ENCODE assay signal across 8 cellular contexts in genomic region chr17:39636927-39637736, GRCh38. TPM values are rescaled to one million over a fixed set of nuclear protein-coding genes. Genes with fewer than 3 reads are reported as not detected.
DNase-seq lines count a peak whose midpoint lies in the region; ATAC-seq and TF ChIP-seq lines count a peak whose summit lies in the region.

Gene STARD3, plus strand, starts transcription at chr17:39637144. Its CDS starts 16,388 bp downstream, at chr17:39653532.

- H3K36me3 Mint-ChIP-seq in activated T-cell treated with anti-CD3 and anti-CD28 coated beads, Interleukin-2, amount 50 U/mL, for 24 hours (ENCODE audit: low read depth), result peaks cover 15% of the 10 kb centered on the region

- H3K9ac ChIP-seq in IMR-90 (ENCODE audit: low read depth, low read length) (peak within 1 kb of the TSS; percentile 92), muscle layer of colon (ENCODE audit: low read length) (peak within 1 kb of the TSS; percentile 89)

- DNase-seq in Caki2 (ENCODE audit: low read depth) (peak; percentile 79), IMR-90 (peak; percentile 82), PC-9 (peak; percentile 74 to 82)
- DNase-seq in activated T-cell treated with anti-CD3 and anti-CD28 coated beads, Interleukin-2, amount 50 U/mL, for 24 hours, result peak; percentile 94
- peak; percentile 95 for DNase-seq in stimulated activated CD8-positive, alpha-beta memory T cell treated with anti-CD3 and anti-CD28 coated beads, Interleukin-4, amount 100 ng/mL, for 48 hours

- H3K27ac Mint-ChIP-seq in activated T-cell treated with anti-CD3 and anti-CD28 coated beads, Interleukin-2, amount 50 U/mL, for 24 hours, result peak within 1 kb of the TSS; percentile 87

- peaks cover 26% of the 10 kb centered on the region for H3K9me1 ChIP-seq in IMR-90 (ENCODE audit: insufficient read depth, low read length)

- H3K4me1 Mint-ChIP-seq in activated T-cell treated with anti-CD3 and anti-CD28 coated beads, Interleukin-2, amount 50 U/mL, for 24 hours (ENCODE audit: low read depth), result peaks cover 52% of the 10 kb centered on the region

- peak within 1 kb of the TSS; percentile 71 for H3K56ac ChIP-seq in IMR-90 (ENCODE audit: extremely low read depth, insufficient read depth, low read length)

- H3K27ac ChIP-seq in IMR-90 (ENCODE audit: insufficient read depth, low read length) (peak within 1 kb of the TSS; percentile 87), PC-9 (peak within 1 kb of the TSS; percentile 64), esophagus (ENCODE audit: low read depth in 2 of 2, low read length in 1 of 2) (peak within 1 kb of the TSS; percentile 78 to 93), muscle layer of colon (ENCODE audit: low read depth, low read length) (peak within 1 kb of the TSS; percentile 89)

- H3K36me3 ChIP-seq in IMR-90 (ENCODE audit: control insufficient read depth, insufficient read depth, low read length), result no peaks in the 10 kb centered on the region
- H3K36me3 ChIP-seq in PC-9 (ENCODE audit: low read depth), result no peaks in the 10 kb centered on the region
- no peaks in the 10 kb centered on the region for H3K36me3 ChIP-seq in esophagus (ENCODE audit: control insufficient read depth in 2 of 2, insufficient read depth in 2 of 2, low read length in 1 of 2)
- H3K36me3 ChIP-seq in muscle layer of colon (ENCODE audit: insufficient read depth, low read length), result no peaks in the 10 kb centered on the region

- dilution Hi-C loops in IMR-90 (cut with HindIII; ENCODE audit: low sequenced_read_pairs, unreplicated experiment), result no loop called here

- H3K4me3 Mint-ChIP-seq in activated T-cell treated with anti-CD3 and anti-CD28 coated beads, Interleukin-2, amount 50 U/mL, for 24 hours, result peak within 1 kb of the TSS; percentile 87

- H3K14ac ChIP-seq in IMR-90 (replicated peaks; ENCODE audit: low read depth, low read length), result peak within 1 kb of the TSS; percentile 94

- H4K20me1 ChIP-seq in IMR-90 (ENCODE audit: insufficient read depth, low read length) (peaks cover 20% of the 10 kb centered on the region; the same call in 1 of the 2 replicates), PC-9 (ENCODE audit: insufficient read depth) (no peaks in the 10 kb centered on the region; the same call in 1 of the 2 replicates)

- peak within 1 kb of the TSS; percentile 91 to 100 for H4K8ac ChIP-seq in IMR-90 (ENCODE audit: low read depth in 2 of 2, low read length in 2 of 2)

- CTCF ChIA-PET in IMR-90 (lab: Yijun Ruan, JAX), result interaction anchor here (2.9 kb wide), 1 partner anchor 15 kb away, joined by 11 read pairs; no protein-coding TSS in a partner anchor
- CTCF ChIA-PET in PC-9 (lab: Charles Lee), result no interaction called here

- H3K4me2 ChIP-seq in IMR-90 (ENCODE audit: low read depth, low read length), result peak within 1 kb of the TSS; percentile 100
- peak within 1 kb of the TSS; percentile 100 for H3K4me2 ChIP-seq in PC-9

- no peak; the same call in 1 of the 2 replicates for TF ChIP-seq POLR2A in IMR-90 (IDR thresholded peaks at IDR 0.05; ENCODE audit: low read depth, low read length)

- H4K5ac ChIP-seq in IMR-90 (ENCODE audit: low read depth, low read length), result peak within 1 kb of the TSS; percentile 99

- no peaks in the 10 kb centered on the region; the same call in 1 of the 2 replicates for H3F3A ChIP-seq in PC-9 (ENCODE audit: insufficient read depth, low read depth)

- H3K27me3 ChIP-seq in IMR-90 (ENCODE audit: control insufficient read depth, insufficient read depth, low read length) (peaks cover 9% of the 10 kb centered on the region), PC-9 (ENCODE audit: insufficient read depth, low read depth) (no peaks in the 10 kb centered on the region), esophagus (ENCODE audit: control insufficient read depth in 1 of 2, insufficient read depth in 2 of 2, low read length in 2 of 2) (no peaks in the 10 kb centered on the region), muscle layer of colon (ENCODE audit: control insufficient read depth in 1 of 2, insufficient read depth in 2 of 2, low read length in 2 of 2) (no peaks in the 10 kb centered on the region)

- intact Hi-C loops in IMR-90 (cut with micrococcal nuclease) (no loop called here), PC-9 (cut with micrococcal nuclease; ENCODE audit: unreplicated experiment) (no loop called here)

- H2AFZ ChIP-seq in IMR-90 (replicated peaks; ENCODE audit: low read length, poor library complexity) (peak within 1 kb of the TSS; percentile 98), PC-9 (peak within 1 kb of the TSS; percentile 92)

- peak within 1 kb of the TSS; percentile 79 for H3K23ac ChIP-seq in IMR-90 (ENCODE audit: low read depth, low read length)

- no peaks in the 10 kb centered on the region for H3K9me3 Mint-ChIP-seq in activated T-cell treated with anti-CD3 and anti-CD28 coated beads, Interleukin-2, amount 50 U/mL, for 24 hours

- H3K27me3 Mint-ChIP-seq in activated T-cell treated with anti-CD3 and anti-CD28 coated beads, Interleukin-2, amount 50 U/mL, for 24 hours, result no peaks in the 10 kb centered on the region

- H3K9me2 ChIP-seq in PC-9 (ENCODE audit: insufficient read depth), result no peaks in the 10 kb centered on the region

- H3K9me3 ChIP-seq in IMR-90 (ENCODE audit: control insufficient read depth, insufficient read depth, low read length) (no peaks in the 10 kb centered on the region), PC-9 (ENCODE audit: insufficient read depth, low read depth) (no peaks in the 10 kb centered on the region), esophagus (ENCODE audit: control insufficient read depth in 2 of 2, insufficient read depth in 1 of 2, low read depth in 1 of 2, low read length in 1 of 2) (no peaks in the 10 kb centered on the region), muscle layer of colon (ENCODE audit: low read length) (no peaks in the 10 kb centered on the region)

- ATAC-seq in GM21381 (IDR thresholded peaks at IDR 0.05; ENCODE audit: unreplicated experiment), result peak; percentile 83
- ATAC-seq in IMR-90 (ENCODE audit: low read depth), result peak; percentile 97

- peaks cover 38% of the 10 kb centered on the region for H3K79me2 ChIP-seq in PC-9 (ENCODE audit: low read depth)

- H2AK9ac ChIP-seq in IMR-90 (replicated peaks; ENCODE audit: low read depth, low read length, poor library complexity), result peak within 1 kb of the TSS; percentile 96

- H3K4ac ChIP-seq in IMR-90 (ENCODE audit: low read depth, low read length), result peak within 1 kb of the TSS; percentile 93

- H2BK15ac ChIP-seq in IMR-90 (ENCODE audit: low read depth, low read length), result no peak within 1 kb of the TSS

- in situ Hi-C loops in Caki2 (cut with HindIII; ENCODE audit: low pct_unique_long_range_greater_than_20kb, low sequenced_read_pairs) (no loop called here), IMR-90 (cut with MboI; ENCODE audit: low sequenced_read_pairs) (no loop called here)

- H3K79me1 ChIP-seq in IMR-90 (ENCODE audit: low read depth in 1 of 2, low read length in 2 of 2), result peaks cover 15 to 59% of the 10 kb centered on the region in 2 experiments

- 1% methylated on average over 32 of the region's 69 CpGs; no CpG with 5 or more reads in 1 of the 2 experiments for WGBS in IMR-90 (ENCODE audit: extremely low coverage in 2 of 2, insufficient read length in 1 of 2), 2 experiments
- 0 to 1% methylated on average over 52 to 69 of the region's 69 CpGs for WGBS in esophagus, 2 donors

- POLR2A ChIA-PET in IMR-90 (lab: Charles Lee; ENCODE audit: unreplicated experiment), result interaction anchor here (0.6 kb wide), 1 partner anchor 145 kb away, joined by 3 read pairs; no protein-coding TSS in a partner anchor
- POLR2A ChIA-PET in PC-9 (lab: Charles Lee; ENCODE audit: unreplicated experiment), result interaction anchor here (0.5 to 0.6 kb wide), 2 partner anchors 151 to 290 kb away, joined by 4 to 26 read pairs; partner anchors contain the start of gene ORMDL3

- TF ChIP-seq RAD21 in IMR-90 (IDR thresholded peaks at IDR 0.05; ENCODE audit: low read length), result no peak

- H2AK5ac ChIP-seq in IMR-90 (ENCODE audit: low read depth, low read length), result peak within 1 kb of the TSS; percentile 87

- H4K91ac ChIP-seq in IMR-90 (ENCODE audit: insufficient read depth, low read depth, low read length), result peak within 1 kb of the TSS; percentile 83

- 0 out of 2 replicates have a peak, but pooled peaks have one; percentile 14 for TF ChIP-seq CTCF in IMR-90 (conservative IDR thresholded peaks at IDR 0.05; ENCODE audit: low read depth, low read length)
- TF ChIP-seq CTCF in PC-9 (conservative IDR thresholded peaks at IDR 0.05), result no peak; the same call in 1 of the 2 replicates

- peak within 1 kb of the TSS; percentile 96 for H3K4me3 ChIP-seq in IMR-90 (ENCODE audit: insufficient read depth, low read depth, low read length)
- peak within 1 kb of the TSS; percentile 98 for H3K4me3 ChIP-seq in PC-9
- peak within 1 kb of the TSS; percentile 91 to 93 for H3K4me3 ChIP-seq in esophagus (ENCODE audit: low read depth in 1 of 2, low read length in 2 of 2)
- H3K4me3 ChIP-seq in muscle layer of colon (ENCODE audit: low read depth in 1 of 2, low read length in 2 of 2), result peak within 1 kb of the TSS; percentile 83 to 93

- peak within 1 kb of the TSS; percentile 87 for H2BK5ac ChIP-seq in IMR-90 (ENCODE audit: low read depth, low read length, poor library complexity, severe bottlenecking)

- H3K4me1 ChIP-seq in IMR-90 (ENCODE audit: control insufficient read depth, insufficient read depth, low read length), result peaks cover 24% of the 10 kb centered on the region
- H3K4me1 ChIP-seq in PC-9 (replicated peaks; ENCODE audit: insufficient read depth), result peaks cover 26% of the 10 kb centered on the region
- H3K4me1 ChIP-seq in esophagus (ENCODE audit: control insufficient read depth in 2 of 2, insufficient read depth in 2 of 2, low read length in 1 of 2), result peaks cover 0 to 7% of the 10 kb centered on the region in 2 donors
- peaks cover 44% of the 10 kb centered on the region for H3K4me1 ChIP-seq in muscle layer of colon (ENCODE audit: insufficient read depth, low read length)

- BruUV-seq in IMR-90 (replicated peaks; lab: Mats Ljungman, UMichigan) (no TSS peak), PC-9 (replicated peaks; lab: Mats Ljungman, UMichigan) (no TSS peak)

- peak within 1 kb of the TSS; percentile 60; the same call in 1 of the 2 replicates for H2BK120ac ChIP-seq in IMR-90 (ENCODE audit: low read depth, low read length)

- no peak within 1 kb of the TSS for H2BK20ac ChIP-seq in IMR-90 (ENCODE audit: low read depth, low read length)

- peak within 1 kb of the TSS; percentile 50 for H3K18ac ChIP-seq in IMR-90 (ENCODE audit: low read depth, low read length)

TF ChIP-seq in IMR-90, 13 proteins besides CTCF, POLR2A, EP300 and RAD21:
- 0 out of 2 replicates have a peak, but pooled peaks have one; percentile 6 for TF ChIP-seq MXI1 (IDR thresholded peaks at IDR 0.05; ENCODE audit: borderline replicate concordance, low read depth, low read length)
- no peak for TF ChIP-seq NFE2L2 (IDR thresholded peaks at IDR 0.05; ENCODE audit: low read depth, low read length)
- peak; percentile 30; the same call in 1 of the 2 replicates for TF ChIP-seq MAZ (IDR thresholded peaks at IDR 0.05; ENCODE audit: borderline replicate concordance, low read depth, low read length)

RNA-seq across cellular contexts. Expression of gene STARD3, which starts in this region (rescaled TPM):
- total RNA-seq in Caki2 (2014; rRNA removed; shearing (Covaris generic); ENCODE audit: low replicate concordance), result 52.3 and 69.5 TPM in 2 replicates
- total RNA-seq in IMR-90 (2012; rRNA removed) (8.1 and 8.6 TPM in 2 replicates), PC-9 (2021) (47.7 and 55.9 TPM in 2 replicates)
- polyA plus RNA-seq in IMR-90 (2012; rRNA removed) (50.4 and 69.2 TPM in 2 replicates), esophagus (10 to 100 TPM; 44.6 to 44.9 TPM)
- 35.4 and 66.2 TPM in 2 replicates for polyA plus RNA-seq in IMR-90 (2012; cell fraction: cytosol; rRNA removed)
- 141 and 452 TPM in 2 replicates for polyA plus RNA-seq in IMR-90 (2012; cell fraction: nucleus; rRNA removed; ENCODE audit: low replicate concordance)

Comparison
In these comparisons a context has a peak if more than half of its experiments do, and no peak if none do; other contexts are left out.
1. Peak in every context shown above with its lines: DNase-seq, ATAC-seq, H3K4me3 ChIP-seq and H3K27ac ChIP-seq.